In the genomic region with DNA sequence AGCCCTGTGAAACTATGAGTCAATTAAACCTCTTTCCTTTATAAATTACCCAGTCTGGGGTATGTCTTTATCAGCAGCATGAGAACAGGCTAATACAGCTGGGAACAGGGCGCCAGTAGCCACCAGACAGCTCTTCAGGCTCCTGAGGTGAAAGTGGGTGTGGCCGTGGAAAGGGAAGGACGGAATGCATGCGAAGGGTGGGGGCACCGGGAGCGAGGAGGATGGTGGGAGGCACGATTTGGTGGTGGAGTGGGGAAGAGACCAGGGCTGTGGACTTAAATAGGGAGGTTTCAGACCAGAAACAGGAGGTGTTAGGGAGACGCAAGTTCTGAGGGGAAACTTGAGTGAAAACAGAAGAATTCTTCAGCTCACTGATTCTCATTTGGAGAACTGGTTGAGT, we compare ENCODE assay signal across 19 cellular contexts.
"Had no signal": no experiment of that assay in that cellular context is flagged by ENCODE, and none has a peak within 500 bp of the region (broad histone marks: within the 10 kb centered on the region; RNA-seq: fewer than 3 reads in every experiment).

No MANE protein-coding gene starts in this region.

- H3K27ac ChIP-seq: body of pancreas, cardiac muscle cell, foreskin keratinocyte, ovary, psoas muscle, right atrium auricular region, testis, uterus had no signal

- H3K36me3 ChIP-seq: cardiac muscle cell, ovary, right atrium auricular region, uterus had no signal

- H3K36me3 Mint-ChIP-seq: activated CD4-positive, alpha-beta memory T cell treated with anti-CD3 and anti-CD28 coated beads for 36 hours; immature natural killer cell; mesothelial cell of epicardium; naive thymus-derived CD8-positive, alpha-beta T cell had no signal

- H3K4me3 ChIP-seq: body of pancreas, cardiac muscle cell, lung, ovary, psoas muscle, right atrium auricular region, testis, uterus had no signal

- DNase-seq: activated CD4-positive, alpha-beta memory T cell treated with anti-CD3 and anti-CD28 coated beads for 36 hours; activated CD4-positive, alpha-beta T cell treated with anti-CD3 and anti-CD28 coated beads for 48 hours; activated naive CD8-positive, alpha-beta T cell treated with anti-CD3 and anti-CD28 coated beads, Interleukin-2, amount 10 ng/mL, durations not matched to agents 7 days and 5 days; body of pancreas; foreskin keratinocyte; immature natural killer cell; naive thymus-derived CD8-positive, alpha-beta T cell; ovary; psoas muscle; stimulated activated CD4-positive, alpha-beta T cell treated with anti-CD3 and anti-CD28 coated beads, Interleukin-1b, Interleukin-23, amount 100 ng/mL, for 48 hours; T1000; testis; trophoblast cell; uterus had no signal

- H3K27me3 Mint-ChIP-seq: activated CD4-positive, alpha-beta memory T cell treated with anti-CD3 and anti-CD28 coated beads for 36 hours; naive thymus-derived CD8-positive, alpha-beta T cell had no signal

- H3K9me3 Mint-ChIP-seq: activated CD4-positive, alpha-beta memory T cell treated with anti-CD3 and anti-CD28 coated beads for 36 hours; immature natural killer cell; mesothelial cell of epicardium; naive thymus-derived CD8-positive, alpha-beta T cell; T-helper 1 cell treated with Interleukin-12 subunit alpha and Interleukin-12 subunit beta and Interleukin-4 antibody, amounts not matched to agents 30 μg/mL and 1 μg/mL, for 36 hours had no signal

- H3K9me3 ChIP-seq: body of pancreas, ovary, psoas muscle, right atrium auricular region, testis, uterus had no signal

- H3K27me3 ChIP-seq: body of pancreas, cardiac muscle cell, ovary, right atrium auricular region, testis, uterus had no signal

- H3K4me1 Mint-ChIP-seq: activated naive CD8-positive, alpha-beta T cell treated with anti-CD3 and anti-CD28 coated beads, Interleukin-2, amount 10 ng/mL, durations not matched to agents 7 days and 5 days; immature natural killer cell; naive thymus-derived CD8-positive, alpha-beta T cell had no signal

- H3K27ac Mint-ChIP-seq: activated CD4-positive, alpha-beta memory T cell treated with anti-CD3 and anti-CD28 coated beads for 36 hours; activated naive CD8-positive, alpha-beta T cell treated with anti-CD3 and anti-CD28 coated beads, Interleukin-2, amount 10 ng/mL, durations not matched to agents 7 days and 5 days; mesothelial cell of epicardium; T-helper 1 cell treated with Interleukin-12 subunit alpha and Interleukin-12 subunit beta and Interleukin-4 antibody, amounts not matched to agents 30 μg/mL and 1 μg/mL, for 36 hours had no signal

- H3K4me3 Mint-ChIP-seq: activated CD4-positive, alpha-beta memory T cell treated with anti-CD3 and anti-CD28 coated beads for 36 hours; activated naive CD8-positive, alpha-beta T cell treated with anti-CD3 and anti-CD28 coated beads, Interleukin-2, amount 10 ng/mL, durations not matched to agents 7 days and 5 days; immature natural killer cell; mesothelial cell of epicardium; naive thymus-derived CD8-positive, alpha-beta T cell; T-helper 1 cell treated with Interleukin-12 subunit alpha and Interleukin-12 subunit beta and Interleukin-4 antibody, amounts not matched to agents 30 μg/mL and 1 μg/mL, for 36 hours had no signal

- H3K4me1 ChIP-seq: psoas muscle, testis, uterus had no signal
